ENCODE assay signal across 1 cellular context in genomic region chr5:127602481-127602880, GRCh38.
TF ChIP-seq lines count a peak whose summit lies in the region.

No MANE protein-coding gene starts in this region.

TF ChIP-seq in K562, 482 proteins besides CTCF, POLR2A, EP300 and RAD21 (continued from another document):
- TF ChIP-seq, protein P1, sequence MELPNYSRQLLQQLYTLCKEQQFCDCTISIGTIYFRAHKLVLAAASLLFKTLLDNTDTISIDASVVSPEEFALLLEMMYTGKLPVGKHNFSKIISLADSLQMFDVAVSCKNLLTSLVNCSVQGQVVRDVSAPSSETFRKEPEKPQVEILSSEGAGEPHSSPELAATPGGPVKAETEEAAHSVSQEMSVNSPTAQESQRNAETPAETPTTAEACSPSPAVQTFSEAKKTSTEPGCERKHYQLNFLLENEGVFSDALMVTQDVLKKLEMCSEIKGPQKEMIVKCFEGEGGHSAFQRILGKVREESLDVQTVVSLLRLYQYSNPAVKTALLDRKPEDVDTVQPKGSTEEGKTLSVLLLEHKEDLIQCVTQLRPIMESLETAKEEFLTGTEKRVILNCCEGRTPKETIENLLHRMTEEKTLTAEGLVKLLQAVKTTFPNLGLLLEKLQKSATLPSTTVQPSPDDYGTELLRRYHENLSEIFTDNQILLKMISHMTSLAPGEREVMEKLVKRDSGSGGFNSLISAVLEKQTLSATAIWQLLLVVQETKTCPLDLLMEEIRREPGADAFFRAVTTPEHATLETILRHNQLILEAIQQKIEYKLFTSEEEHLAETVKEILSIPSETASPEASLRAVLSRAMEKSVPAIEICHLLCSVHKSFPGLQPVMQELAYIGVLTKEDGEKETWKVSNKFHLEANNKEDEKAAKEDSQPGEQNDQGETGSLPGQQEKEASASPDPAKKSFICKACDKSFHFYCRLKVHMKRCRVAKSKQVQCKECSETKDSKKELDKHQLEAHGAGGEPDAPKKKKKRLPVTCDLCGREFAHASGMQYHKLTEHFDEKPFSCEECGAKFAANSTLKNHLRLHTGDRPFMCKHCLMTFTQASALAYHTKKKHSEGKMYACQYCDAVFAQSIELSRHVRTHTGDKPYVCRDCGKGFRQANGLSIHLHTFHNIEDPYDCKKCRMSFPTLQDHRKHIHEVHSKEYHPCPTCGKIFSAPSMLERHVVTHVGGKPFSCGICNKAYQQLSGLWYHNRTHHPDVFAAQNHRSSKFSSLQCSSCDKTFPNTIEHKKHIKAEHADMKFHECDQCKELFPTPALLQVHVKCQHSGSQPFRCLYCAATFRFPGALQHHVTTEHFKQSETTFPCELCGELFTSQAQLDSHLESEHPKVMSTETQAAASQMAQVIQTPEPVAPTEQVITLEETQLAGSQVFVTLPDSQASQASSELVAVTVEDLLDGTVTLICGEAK (IDR thresholded peaks at IDR 0.05): no peak
- TF ChIP-seq, protein P1 (CRISPR knock-in tag; IDR thresholded peaks at IDR 0.05): no peak
- TF ChIP-seq ATF6 (CRISPR knock-in tag; IDR thresholded peaks at IDR 0.05) (no peak), CREB3 (tag; conservative IDR thresholded peaks at IDR 0.05; ENCODE audit: low read depth) (no peak), ZBTB7A (IDR thresholded peaks at IDR 0.05; ENCODE audit: borderline replicate concordance, control insufficient read depth, low read depth, low read length) (no peak), ETS2 (tag; IDR thresholded peaks at IDR 0.05; ENCODE audit: borderline replicate concordance, poor library complexity, severe bottlenecking) (no peak), USF2 (CRISPR knock-in tag; IDR thresholded peaks at IDR 0.05) (no peak)
- TF ChIP-seq, protein P2, sequence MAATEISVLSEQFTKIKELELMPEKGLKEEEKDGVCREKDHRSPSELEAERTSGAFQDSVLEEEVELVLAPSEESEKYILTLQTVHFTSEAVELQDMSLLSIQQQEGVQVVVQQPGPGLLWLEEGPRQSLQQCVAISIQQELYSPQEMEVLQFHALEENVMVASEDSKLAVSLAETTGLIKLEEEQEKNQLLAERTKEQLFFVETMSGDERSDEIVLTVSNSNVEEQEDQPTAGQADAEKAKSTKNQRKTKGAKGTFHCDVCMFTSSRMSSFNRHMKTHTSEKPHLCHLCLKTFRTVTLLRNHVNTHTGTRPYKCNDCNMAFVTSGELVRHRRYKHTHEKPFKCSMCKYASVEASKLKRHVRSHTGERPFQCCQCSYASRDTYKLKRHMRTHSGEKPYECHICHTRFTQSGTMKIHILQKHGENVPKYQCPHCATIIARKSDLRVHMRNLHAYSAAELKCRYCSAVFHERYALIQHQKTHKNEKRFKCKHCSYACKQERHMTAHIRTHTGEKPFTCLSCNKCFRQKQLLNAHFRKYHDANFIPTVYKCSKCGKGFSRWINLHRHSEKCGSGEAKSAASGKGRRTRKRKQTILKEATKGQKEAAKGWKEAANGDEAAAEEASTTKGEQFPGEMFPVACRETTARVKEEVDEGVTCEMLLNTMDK (IDR thresholded peaks at IDR 0.05; ENCODE audit: borderline replicate concordance, insufficient read depth, low read depth, low read length, poor library complexity, severe bottlenecking): no peak
- TF ChIP-seq, protein P3, sequence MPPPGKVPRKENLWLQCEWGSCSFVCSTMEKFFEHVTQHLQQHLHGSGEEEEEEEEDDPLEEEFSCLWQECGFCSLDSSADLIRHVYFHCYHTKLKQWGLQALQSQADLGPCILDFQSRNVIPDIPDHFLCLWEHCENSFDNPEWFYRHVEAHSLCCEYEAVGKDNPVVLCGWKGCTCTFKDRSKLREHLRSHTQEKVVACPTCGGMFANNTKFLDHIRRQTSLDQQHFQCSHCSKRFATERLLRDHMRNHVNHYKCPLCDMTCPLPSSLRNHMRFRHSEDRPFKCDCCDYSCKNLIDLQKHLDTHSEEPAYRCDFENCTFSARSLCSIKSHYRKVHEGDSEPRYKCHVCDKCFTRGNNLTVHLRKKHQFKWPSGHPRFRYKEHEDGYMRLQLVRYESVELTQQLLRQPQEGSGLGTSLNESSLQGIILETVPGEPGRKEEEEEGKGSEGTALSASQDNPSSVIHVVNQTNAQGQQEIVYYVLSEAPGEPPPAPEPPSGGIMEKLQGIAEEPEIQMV (tag; conservative IDR thresholded peaks at IDR 0.05; ENCODE audit: low read depth): no peak
